ENCODE assay signal across 26 cellular contexts in the genomic region with DNA sequence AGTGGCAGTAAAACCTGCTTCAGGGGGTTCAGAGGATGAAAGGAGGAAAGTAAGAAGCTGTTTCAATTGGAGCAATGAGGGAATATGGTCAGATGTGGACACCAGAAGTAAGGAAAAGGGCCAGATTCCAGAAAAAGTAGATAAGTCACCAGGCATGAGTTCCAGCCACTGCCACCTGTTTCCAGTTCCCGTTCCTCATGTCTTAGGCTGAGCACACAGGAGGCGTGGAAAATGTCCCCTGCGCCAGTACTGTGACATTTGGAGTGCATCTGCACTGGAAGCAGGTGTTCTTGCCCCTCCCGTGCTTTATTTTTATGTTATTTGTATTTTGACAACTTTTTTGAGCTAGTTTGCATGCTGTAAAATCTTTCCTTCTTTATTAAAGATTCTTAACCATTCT. TPM values are rescaled to one million over a fixed set of nuclear protein-coding genes. Genes with fewer than 3 reads are reported as not detected.
DNase-seq lines count a peak whose midpoint lies in the region; ATAC-seq and TF ChIP-seq lines count a peak whose summit lies in the region.
"Had no signal": no experiment of that assay in that cellular context is flagged by ENCODE, and none has a peak within 500 bp of the region (broad histone marks: within the 10 kb centered on the region; RNA-seq: fewer than 3 reads in every experiment).

No MANE protein-coding gene starts in this region.

- no peaks in the 10 kb centered on the region for H3K27me3 Mint-ChIP-seq in neural progenitor cell (ENCODE audit: insufficient read depth, low read depth)
- H3K27me3 Mint-ChIP-seq: activated B cell treated with CpG ODN at 0.5 μM for 24 hours; activated CD4-positive, alpha-beta T cell treated with anti-CD3 and anti-CD28 coated beads, Interleukin-2, amount 10 ng/mL, durations not matched to agents 7 days and 5 days; activated naive CD8-positive, alpha-beta T cell treated with anti-CD3 and anti-CD28 coated beads for 36 hours; CD4-positive, CD25-positive, alpha-beta regulatory T cell; stimulated activated memory B cell treated with anti-CD40 and anti-IgM and Interleukin-4, amounts not matched to agents 10 μg/mL and 1 μg/mL and 100 μg/mL, for 72 hours had no signal

- H3K27me3 ChIP-seq in DOHH2 (ENCODE audit: control insufficient read depth, low read length) = no peaks in the 10 kb centered on the region
- no peaks in the 10 kb centered on the region for H3K27me3 ChIP-seq in psoas muscle (ENCODE audit: insufficient read depth in 3 of 3, low read length in 2 of 3)
- H3K27me3 ChIP-seq in neural progenitor cell = no peaks in the 10 kb centered on the region
- H3K27me3 ChIP-seq: hepatocyte, right lobe of liver had no signal

- no peak overlapping the region for H3K4me3 ChIP-seq in DOHH2 (ENCODE audit: low read length)
- peak overlapping the region; percentile 21 for H3K4me3 ChIP-seq in epithelial cell of proximal tubule (ENCODE audit: low read depth, low read length)
- no peak overlapping the region for H3K4me3 ChIP-seq in psoas muscle
- H3K4me3 ChIP-seq in neural progenitor cell = no peak overlapping the region
- H3K4me3 ChIP-seq: hepatocyte, lung, right lobe of liver had no signal

- no peak overlapping the region for H2AFZ ChIP-seq in neural progenitor cell (replicated peaks)
- H2AFZ ChIP-seq: hepatocyte had no signal

- H3K9ac ChIP-seq in neural progenitor cell = no peak overlapping the region

- H3K4me2 ChIP-seq in DOHH2 (ENCODE audit: low read length) = peak overlapping the region; percentile 30
- H3K4me2 ChIP-seq in neural progenitor cell = no peak overlapping the region
- H3K4me2 ChIP-seq: hepatocyte had no signal

- H3K4me3 Mint-ChIP-seq in neural progenitor cell = no peak overlapping the region
- H3K4me3 Mint-ChIP-seq: activated B cell treated with CpG ODN at 0.5 μM for 24 hours; activated CD4-positive, alpha-beta T cell treated with anti-CD3 and anti-CD28 coated beads, Interleukin-2, amount 10 ng/mL, durations not matched to agents 7 days and 5 days; activated naive CD8-positive, alpha-beta T cell treated with anti-CD3 and anti-CD28 coated beads for 36 hours; CD4-positive, CD25-positive, alpha-beta regulatory T cell; neural crest cell; stimulated activated memory B cell treated with anti-CD40 and anti-IgM and Interleukin-4, amounts not matched to agents 10 μg/mL and 1 μg/mL and 100 μg/mL, for 72 hours had no signal

- ATAC-seq in HG03432 (IDR thresholded peaks at IDR 0.05; ENCODE audit: unreplicated experiment) (peak; percentile 32), psoas muscle (peak; percentile 68 to 84 (median 72)), GM18870 (IDR thresholded peaks at IDR 0.05; ENCODE audit: unreplicated experiment) (no peak)
- ATAC-seq: left cardiac atrium; stimulated activated memory B cell treated with anti-CD40 and anti-IgM and Interleukin-4, amounts not matched to agents 10 μg/mL and 1 μg/mL and 100 μg/mL, for 72 hours had no signal

- TF ChIP-seq CTCF in DOHH2 (IDR thresholded peaks at IDR 0.05; ENCODE audit: low read depth, low read length, poor library complexity, severe bottlenecking) (no peak), epithelial cell of proximal tubule (conservative IDR thresholded peaks at IDR 0.05; ENCODE audit: low read depth, low read length) (no peak), psoas muscle (IDR thresholded peaks at IDR 0.05) (no peak), neural progenitor cell (IDR thresholded peaks at IDR 0.05) (no peak)

- no peaks in the 10 kb centered on the region for H3K9me3 ChIP-seq in DOHH2 (ENCODE audit: control insufficient read depth, insufficient read depth, low read length)
- H3K9me3 ChIP-seq in psoas muscle = no peaks in the 10 kb centered on the region
- H3K9me3 ChIP-seq in neural progenitor cell (ENCODE audit: low read depth) = no peaks in the 10 kb centered on the region
- H3K9me3 ChIP-seq: right lobe of liver had no signal

- H3K4me1 Mint-ChIP-seq in neural progenitor cell = no peaks in the 10 kb centered on the region
- H3K4me1 Mint-ChIP-seq: activated CD4-positive, alpha-beta T cell treated with anti-CD3 and anti-CD28 coated beads, Interleukin-2, amount 10 ng/mL, durations not matched to agents 7 days and 5 days; activated naive CD8-positive, alpha-beta T cell treated with anti-CD3 and anti-CD28 coated beads for 36 hours; neural crest cell had no signal

- H3K9me3 Mint-ChIP-seq in neural progenitor cell = no peaks in the 10 kb centered on the region
- H3K9me3 Mint-ChIP-seq: activated CD4-positive, alpha-beta T cell treated with anti-CD3 and anti-CD28 coated beads, Interleukin-2, amount 10 ng/mL, durations not matched to agents 7 days and 5 days; activated naive CD8-positive, alpha-beta T cell treated with anti-CD3 and anti-CD28 coated beads for 36 hours; neural crest cell had no signal

- H4K20me1 ChIP-seq in DOHH2 (ENCODE audit: control insufficient read depth, insufficient read depth, low read depth, low read length) (no peaks in the 10 kb centered on the region), neural progenitor cell (ENCODE audit: low read depth) (no peaks in the 10 kb centered on the region)

- intact Hi-C loops in psoas muscle (cut with DNase I) = no loop called here

- H3F3A ChIP-seq in DOHH2 (ENCODE audit: control insufficient read depth, insufficient read depth) (no peaks in the 10 kb centered on the region), neural progenitor cell (ENCODE audit: low read depth) (no peaks in the 10 kb centered on the region)

- H3K36me3 Mint-ChIP-seq in neural progenitor cell = no peaks in the 10 kb centered on the region

- WGBS in psoas muscle, 3 donors = 28 to 39% (median 32%) methylated on average over 4 of the region's 4 CpGs

- H3K27ac ChIP-seq in DOHH2 (ENCODE audit: low read depth, low read length) = no peak overlapping the region
- peak overlapping the region; percentile 33 for H3K27ac ChIP-seq in psoas muscle
- H3K27ac ChIP-seq in neural progenitor cell = no peak overlapping the region
- H3K27ac ChIP-seq: right lobe of liver had no signal

- H3K27ac Mint-ChIP-seq in neural progenitor cell = no peak overlapping the region
- H3K27ac Mint-ChIP-seq: activated B cell treated with CpG ODN at 0.5 μM for 24 hours; activated CD4-positive, alpha-beta T cell treated with anti-CD3 and anti-CD28 coated beads, Interleukin-2, amount 10 ng/mL, durations not matched to agents 7 days and 5 days; activated naive CD8-positive, alpha-beta T cell treated with anti-CD3 and anti-CD28 coated beads for 36 hours; CD4-positive, CD25-positive, alpha-beta regulatory T cell; stimulated activated memory B cell treated with anti-CD40 and anti-IgM and Interleukin-4, amounts not matched to agents 10 μg/mL and 1 μg/mL and 100 μg/mL, for 72 hours had no signal

- H3K4me1 ChIP-seq in DOHH2 (ENCODE audit: control insufficient read depth, low read length) = peaks cover 19% of the 10 kb centered on the region
- peaks cover 16% of the 10 kb centered on the region for H3K4me1 ChIP-seq in psoas muscle
- no peaks in the 10 kb centered on the region for H3K4me1 ChIP-seq in neural progenitor cell

- H3K79me2 ChIP-seq in DOHH2 (ENCODE audit: control insufficient read depth, low read length) = no peaks in the 10 kb centered on the region
- H3K79me2 ChIP-seq in neural progenitor cell (ENCODE audit: low read depth) = no peaks in the 10 kb centered on the region

- H3K36me3 ChIP-seq in DOHH2 (ENCODE audit: control insufficient read depth, low read length) (no peaks in the 10 kb centered on the region), psoas muscle (ENCODE audit: insufficient read depth in 1 of 2, low read depth in 1 of 2) (peaks cover 0 to 3% of the 10 kb centered on the region in 2 donors), neural progenitor cell (no peaks in the 10 kb centered on the region)
- H3K36me3 ChIP-seq: right lobe of liver had no signal

- DNase-seq in epithelial cell of proximal tubule (ENCODE audit: low read depth) (no peak), psoas muscle (no peak), neural progenitor cell (ENCODE audit: low spot score) (no peak), occipital lobe (lab: John Stamatoyannopoulos, UW) (no peak)
- no peak for DNase-seq in stimulated activated CD4-positive, alpha-beta T cell treated with anti-CD3 and anti-CD28 coated beads, Interleukin-15, amount 100 ng/mL, for 24 hours
- DNase-seq: activated B cell treated with CpG ODN at 0.5 μM for 24 hours; activated CD4-positive, alpha-beta T cell treated with anti-CD3 and anti-CD28 coated beads, Interleukin-2, amount 10 ng/mL, durations not matched to agents 7 days and 5 days; activated effector memory CD4-positive, alpha-beta T cell treated with anti-CD3 and anti-CD28 coated beads, Interleukin-2, amount 50 U/mL, for 16 hours; activated naive CD8-positive, alpha-beta T cell treated with anti-CD3 and anti-CD28 coated beads for 36 hours; activated T-cell treated with anti-CD3 and anti-CD28 coated beads, Interleukin-2, amount 50 U/mL, for 1 hour; AML-193; anterior cingulate cortex; CD4-positive, CD25-positive, alpha-beta regulatory T cell; left cardiac atrium; NCI-H1048; NCI-H1694 treated with DMSO at 0.1 percent for 48 hours; right lobe of liver; RPMI8226; trophoblast cell had no signal

- no peaks in the 10 kb centered on the region for H3K9me2 ChIP-seq in DOHH2 (replicated peaks; ENCODE audit: control insufficient read depth, low read length)

RNA-seq across cellular contexts. Expression of gene LMO7, which starts 25.3 kb away (rescaled TPM):
- 36.0 and 46.9 TPM in 2 replicates for total RNA-seq in epithelial cell of proximal tubule
- total RNA-seq in psoas muscle = 100 to 1,000 TPM in 3 of 4 donors, 10 to 100 TPM in 1; 97.9 to 271 (median 168) TPM
- polyA plus RNA-seq in psoas muscle = 10 to 100 TPM; 15.3 to 63.4 (median 51.8) TPM
- total RNA-seq in neural progenitor cell (ENCODE audit: low replicate concordance) = 3.8 and 6.8 TPM in 2 replicates
- 132 TPM for total RNA-seq in occipital lobe
